1 cellular context compared by ENCODE assay signal in the genomic region with DNA sequence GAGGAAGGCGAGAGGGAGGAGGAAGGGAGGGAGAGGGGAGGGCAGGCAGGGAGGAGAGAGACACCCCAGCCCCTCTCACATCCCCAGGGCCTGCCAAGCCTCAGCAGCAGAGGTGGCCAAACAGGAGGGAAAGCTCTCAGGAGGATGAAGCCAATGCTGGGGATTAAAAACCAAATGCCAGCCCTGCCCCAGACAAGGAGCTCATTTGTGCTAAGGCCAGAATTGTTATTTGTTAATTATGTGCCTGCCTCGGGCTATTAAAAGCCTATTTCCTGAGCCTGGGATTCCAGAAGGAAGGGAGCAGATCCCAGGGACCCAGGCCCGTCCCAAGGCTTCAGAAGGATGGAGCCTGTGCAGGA.
TF ChIP-seq lines count a peak whose summit lies in the region.

No MANE protein-coding gene starts in this region.

TF ChIP-seq in HepG2, 621 proteins besides CTCF, POLR2A, EP300 and RAD21:
- TF ChIP-seq, protein P1, sequence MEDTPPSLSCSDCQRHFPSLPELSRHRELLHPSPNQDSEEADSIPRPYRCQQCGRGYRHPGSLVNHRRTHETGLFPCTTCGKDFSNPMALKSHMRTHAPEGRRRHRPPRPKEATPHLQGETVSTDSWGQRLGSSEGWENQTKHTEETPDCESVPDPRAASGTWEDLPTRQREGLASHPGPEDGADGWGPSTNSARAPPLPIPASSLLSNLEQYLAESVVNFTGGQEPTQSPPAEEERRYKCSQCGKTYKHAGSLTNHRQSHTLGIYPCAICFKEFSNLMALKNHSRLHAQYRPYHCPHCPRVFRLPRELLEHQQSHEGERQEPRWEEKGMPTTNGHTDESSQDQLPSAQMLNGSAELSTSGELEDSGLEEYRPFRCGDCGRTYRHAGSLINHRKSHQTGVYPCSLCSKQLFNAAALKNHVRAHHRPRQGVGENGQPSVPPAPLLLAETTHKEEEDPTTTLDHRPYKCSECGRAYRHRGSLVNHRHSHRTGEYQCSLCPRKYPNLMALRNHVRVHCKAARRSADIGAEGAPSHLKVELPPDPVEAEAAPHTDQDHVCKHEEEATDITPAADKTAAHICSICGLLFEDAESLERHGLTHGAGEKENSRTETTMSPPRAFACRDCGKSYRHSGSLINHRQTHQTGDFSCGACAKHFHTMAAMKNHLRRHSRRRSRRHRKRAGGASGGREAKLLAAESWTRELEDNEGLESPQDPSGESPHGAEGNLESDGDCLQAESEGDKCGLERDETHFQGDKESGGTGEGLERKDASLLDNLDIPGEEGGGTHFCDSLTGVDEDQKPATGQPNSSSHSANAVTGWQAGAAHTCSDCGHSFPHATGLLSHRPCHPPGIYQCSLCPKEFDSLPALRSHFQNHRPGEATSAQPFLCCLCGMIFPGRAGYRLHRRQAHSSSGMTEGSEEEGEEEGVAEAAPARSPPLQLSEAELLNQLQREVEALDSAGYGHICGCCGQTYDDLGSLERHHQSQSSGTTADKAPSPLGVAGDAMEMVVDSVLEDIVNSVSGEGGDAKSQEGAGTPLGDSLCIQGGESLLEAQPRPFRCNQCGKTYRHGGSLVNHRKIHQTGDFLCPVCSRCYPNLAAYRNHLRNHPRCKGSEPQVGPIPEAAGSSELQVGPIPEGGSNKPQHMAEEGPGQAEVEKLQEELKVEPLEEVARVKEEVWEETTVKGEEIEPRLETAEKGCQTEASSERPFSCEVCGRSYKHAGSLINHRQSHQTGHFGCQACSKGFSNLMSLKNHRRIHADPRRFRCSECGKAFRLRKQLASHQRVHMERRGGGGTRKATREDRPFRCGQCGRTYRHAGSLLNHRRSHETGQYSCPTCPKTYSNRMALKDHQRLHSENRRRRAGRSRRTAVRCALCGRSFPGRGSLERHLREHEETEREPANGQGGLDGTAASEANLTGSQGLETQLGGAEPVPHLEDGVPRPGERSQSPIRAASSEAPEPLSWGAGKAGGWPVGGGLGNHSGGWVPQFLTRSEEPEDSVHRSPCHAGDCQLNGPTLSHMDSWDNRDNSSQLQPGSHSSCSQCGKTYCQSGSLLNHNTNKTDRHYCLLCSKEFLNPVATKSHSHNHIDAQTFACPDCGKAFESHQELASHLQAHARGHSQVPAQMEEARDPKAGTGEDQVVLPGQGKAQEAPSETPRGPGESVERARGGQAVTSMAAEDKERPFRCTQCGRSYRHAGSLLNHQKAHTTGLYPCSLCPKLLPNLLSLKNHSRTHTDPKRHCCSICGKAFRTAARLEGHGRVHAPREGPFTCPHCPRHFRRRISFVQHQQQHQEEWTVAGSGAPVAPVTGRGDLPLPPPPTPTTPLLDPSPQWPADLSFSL (CRISPR knock-in tag; IDR thresholded peaks at IDR 0.05), result no peak
- TF ChIP-seq ZNF644 (CRISPR knock-in tag; IDR thresholded peaks at IDR 0.05; ENCODE audit: low read depth) (no peak), RXRA (CRISPR knock-in tag; IDR thresholded peaks at IDR 0.05) (no peak), ATM (IDR thresholded peaks at IDR 0.05; ENCODE audit: borderline replicate concordance) (no peak), ZZZ3 (CRISPR knock-in tag; IDR thresholded peaks at IDR 0.05; ENCODE audit: borderline replicate concordance) (no peak), PCBP2 (optimal IDR thresholded peaks at IDR 0.05; ENCODE audit: low read depth, low read length, poor library complexity, severe bottlenecking) (no peak), ZNF317 (CRISPR knock-in tag; IDR thresholded peaks at IDR 0.05) (no peak), ZNF230 (CRISPR knock-in tag; IDR thresholded peaks at IDR 0.05) (no peak), TEF (CRISPR knock-in tag; IDR thresholded peaks at IDR 0.05) (no peak), THYN1 (CRISPR knock-in tag; IDR thresholded peaks at IDR 0.05; ENCODE audit: borderline replicate concordance, low read depth) (no peak)
- TF ChIP-seq, protein P2, sequence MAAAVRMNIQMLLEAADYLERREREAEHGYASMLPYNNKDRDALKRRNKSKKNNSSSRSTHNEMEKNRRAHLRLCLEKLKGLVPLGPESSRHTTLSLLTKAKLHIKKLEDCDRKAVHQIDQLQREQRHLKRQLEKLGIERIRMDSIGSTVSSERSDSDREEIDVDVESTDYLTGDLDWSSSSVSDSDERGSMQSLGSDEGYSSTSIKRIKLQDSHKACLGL (CRISPR knock-in tag; IDR thresholded peaks at IDR 0.05), result no peak
- TF ChIP-seq, protein P3, sequence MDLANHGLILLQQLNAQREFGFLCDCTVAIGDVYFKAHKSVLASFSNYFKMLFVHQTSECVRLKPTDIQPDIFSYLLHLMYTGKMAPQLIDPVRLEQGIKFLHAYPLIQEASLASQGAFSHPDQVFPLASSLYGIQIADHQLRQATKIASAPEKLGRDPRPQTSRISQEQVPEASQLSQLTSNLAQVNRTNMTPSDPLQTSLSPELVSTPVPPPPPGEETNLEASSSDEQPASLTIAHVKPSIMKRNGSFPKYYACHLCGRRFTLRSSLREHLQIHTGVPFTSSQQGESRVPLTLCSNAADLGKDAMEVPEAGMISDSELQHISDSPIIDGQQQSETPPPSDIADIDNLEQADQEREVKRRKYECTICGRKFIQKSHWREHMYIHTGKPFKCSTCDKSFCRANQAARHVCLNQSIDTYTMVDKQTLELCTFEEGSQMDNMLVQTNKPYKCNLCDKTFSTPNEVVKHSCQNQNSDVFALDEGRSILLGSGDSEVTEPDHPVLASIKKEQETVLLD (CRISPR knock-in tag; IDR thresholded peaks at IDR 0.05; ENCODE audit: low read depth), result no peak
- TF ChIP-seq, protein P4, sequence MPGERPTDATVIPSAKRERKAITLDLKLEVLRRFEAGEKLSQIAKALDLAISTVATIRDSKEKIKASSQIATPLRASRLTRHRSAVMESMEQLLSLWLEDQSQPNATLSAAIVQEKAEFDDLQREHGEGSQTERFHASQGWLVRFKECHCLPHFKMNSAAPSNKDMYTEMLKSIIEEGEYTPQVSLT (CRISPR knock-in tag; IDR thresholded peaks at IDR 0.05; ENCODE audit: borderline replicate concordance, low read depth), result no peak
